ENCODE assay signal across 8 cellular contexts in the genomic region with DNA sequence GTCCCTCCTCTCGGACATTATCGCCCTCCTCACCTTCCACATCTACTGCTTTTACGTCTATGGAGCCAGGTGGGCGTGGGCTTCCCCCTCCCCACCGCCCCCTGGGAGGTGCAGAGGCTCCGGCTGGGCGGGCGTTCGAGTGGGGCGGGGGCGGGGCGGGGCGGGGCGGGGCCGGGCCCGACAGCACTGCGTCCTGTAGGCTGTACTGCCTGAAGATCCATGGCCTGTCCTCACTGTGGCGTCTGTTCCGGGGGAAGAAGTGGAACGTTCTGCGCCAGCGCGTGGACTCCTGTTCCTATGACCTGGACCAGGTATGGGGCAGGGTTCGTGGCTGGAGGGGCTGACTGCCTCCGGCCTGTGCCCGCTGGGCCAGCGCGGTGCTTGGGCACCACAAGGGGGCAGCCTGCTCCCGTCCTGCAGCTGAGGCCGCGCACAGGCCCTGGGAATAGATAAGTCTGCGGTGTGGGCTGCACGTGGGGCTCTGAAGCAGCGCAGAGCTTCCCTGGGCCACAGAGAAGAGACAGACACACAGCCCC. TPM values are rescaled to one million over a fixed set of nuclear protein-coding genes. Genes with fewer than 3 reads are reported as not detected.
DNase-seq lines count a peak whose midpoint lies in the region; ATAC-seq, FAIRE-seq and TF ChIP-seq lines count a peak whose summit lies in the region.

No MANE protein-coding gene starts in this region.

- peaks cover 7% of the 10 kb centered on the region for H3K4me1 Mint-ChIP-seq in activated naive CD4-positive, alpha-beta T cell treated with anti-CD3 and anti-CD28 coated beads, Interleukin-2, amount 10 ng/mL, durations not matched to agents 7 days and 5 days

- H3K27me3 ChIP-seq in A673 (replicated peaks; ENCODE audit: insufficient read depth, low read depth, low read length, poor library complexity) (no peaks in the 10 kb centered on the region), heart left ventricle (no peaks in the 10 kb centered on the region)

- POLR2A ChIA-PET in A673 (lab: Charles Lee; ENCODE audit: low non-redundant PET): no interaction called here

- no peak overlapping the region for H3K4me3 Mint-ChIP-seq in activated naive CD4-positive, alpha-beta T cell treated with anti-CD3 and anti-CD28 coated beads, Interleukin-2, amount 10 ng/mL, durations not matched to agents 7 days and 5 days

- WGBS in heart left ventricle, 4 donors: 15 to 51% (median 38%) methylated on average over 23 to 34 of the region's 34 CpGs

- no peaks in the 10 kb centered on the region for H3K36me3 Mint-ChIP-seq in activated naive CD4-positive, alpha-beta T cell treated with anti-CD3 and anti-CD28 coated beads, Interleukin-2, amount 10 ng/mL, durations not matched to agents 7 days and 5 days

- DNase-seq in A673 (ENCODE audit: low spot score) (peak; percentile 68), GM19239 (ENCODE audit: insufficient read length, low spot score) (peak; percentile 91), RCC 7860 (ENCODE audit: low spot score) (peak; percentile 43), heart left ventricle (peak; percentile 58 to 85 (median 66)), retinal pigment epithelial cell (ENCODE audit: low read depth) (no peak)
- DNase-seq in activated naive CD4-positive, alpha-beta T cell treated with anti-CD3 and anti-CD28 coated beads, Interleukin-2, amount 10 ng/mL, durations not matched to agents 7 days and 5 days: peak; percentile 79

- peak; percentile 63 to 82 (median 78) for ATAC-seq in heart left ventricle
- no peak for ATAC-seq in HG03457 (IDR thresholded peaks at IDR 0.05; ENCODE audit: unreplicated experiment)
- no peak for ATAC-seq in GM21737 (IDR thresholded peaks at IDR 0.05; ENCODE audit: unreplicated experiment)

- intact Hi-C loops in A673 (cut with micrococcal nuclease; ENCODE audit: unreplicated experiment) (no loop called here), heart left ventricle (cut with DNase I) (loop anchor here in 3 of 10 donors (2.0 to 5.0 kb wide), 3 partner anchors 48 to 83 kb away; no protein-coding TSS in a partner anchor)

- no peak overlapping the region for H3K27ac Mint-ChIP-seq in activated naive CD4-positive, alpha-beta T cell treated with anti-CD3 and anti-CD28 coated beads, Interleukin-2, amount 10 ng/mL, durations not matched to agents 7 days and 5 days

- H3K9me3 Mint-ChIP-seq in activated naive CD4-positive, alpha-beta T cell treated with anti-CD3 and anti-CD28 coated beads, Interleukin-2, amount 10 ng/mL, durations not matched to agents 7 days and 5 days: no peaks in the 10 kb centered on the region

- TF ChIP-seq CTCF in A673 (conservative IDR thresholded peaks at IDR 0.05; ENCODE audit: low read depth, low read length) (peak; percentile 68), heart left ventricle (IDR thresholded peaks at IDR 0.05) (peak; percentile 65 to 89 (median 74)), retinal pigment epithelial cell (conservative IDR thresholded peaks at IDR 0.05; ENCODE audit: low read depth, low read length) (peak; percentile 88)

- H3K4me1 ChIP-seq in A673 (ENCODE audit: insufficient read depth, low read length, poor library complexity, severe bottlenecking): peaks cover 2% of the 10 kb centered on the region
- peaks cover 0 to 17% (median 0%) of the 10 kb centered on the region in 12 donors for H3K4me1 ChIP-seq in heart left ventricle

- FAIRE-seq in GM19239 (lab: Jason Lieb, UNC) (peak; percentile 42), RCC 7860 (lab: Jason Lieb, UNC) (no peak)

- H3K27ac ChIP-seq in A673 (ENCODE audit: low read depth, low read length, poor library complexity, severe bottlenecking): no peak overlapping the region
- H3K27ac ChIP-seq in heart left ventricle: no peak overlapping the region

- CTCF ChIA-PET in A673 (lab: Charles Lee): interaction anchor here (0.6 kb wide), 1 partner anchor 30 kb away, joined by 4 read pairs; no protein-coding TSS in a partner anchor
- CTCF ChIA-PET in activated naive CD4-positive, alpha-beta T cell treated with anti-CD3 and anti-CD28 coated beads, Interleukin-2, amount 10 ng/mL, durations not matched to agents 7 days and 5 days (lab: Charles Lee): interaction anchor here (0.6 to 1.0 kb wide), 4 partner anchors 11 to 74 kb away, joined by 3 to 4 read pairs (median 4); a partner anchor contains a TSS

- H3K9me3 ChIP-seq in A673 (ENCODE audit: low read depth, low read length, poor library complexity, severe bottlenecking) (no peaks in the 10 kb centered on the region), heart left ventricle (no peaks in the 10 kb centered on the region)

- no TSS peak for BruUV-seq in A673 (replicated peaks; lab: Mats Ljungman, UMichigan)

- H3K36me3 ChIP-seq in A673 (ENCODE audit: insufficient read depth, low read length, poor library complexity, severe bottlenecking) (no peaks in the 10 kb centered on the region), heart left ventricle (peaks cover 0 to 30% (median 17%) of the 10 kb centered on the region in 9 donors)

- H3K27me3 Mint-ChIP-seq in activated naive CD4-positive, alpha-beta T cell treated with anti-CD3 and anti-CD28 coated beads, Interleukin-2, amount 10 ng/mL, durations not matched to agents 7 days and 5 days: no peaks in the 10 kb centered on the region

- H3K4me3 ChIP-seq in A673 (ENCODE audit: low read depth, low read length, poor library complexity, severe bottlenecking): no peak overlapping the region
- peak overlapping the region in 6 of 12 donors; percentile 10 to 45 (median 26) for H3K4me3 ChIP-seq in heart left ventricle
- H3K4me3 ChIP-seq in retinal pigment epithelial cell (ENCODE audit: low read length): no peak overlapping the region

- no peak for TF ChIP-seq POLR2A in heart left ventricle (IDR thresholded peaks at IDR 0.05)

RNA-seq across cellular contexts. Expression of a gene that starts 9.2 kb away (rescaled TPM):
- total RNA-seq in A673 (2021) (59.4 and 65.7 TPM in 2 replicates), heart left ventricle (10 to 100 TPM; 16.4 to 39.5 (median 22.0) TPM)
- polyA plus RNA-seq in heart left ventricle: 10 to 100 TPM; 21.8 to 35.8 TPM

RNA-seq across cellular contexts. Expression of a gene that starts 10.9 kb away (rescaled TPM):
- total RNA-seq in A673 (2021): 19.9 and 20.6 TPM in 2 replicates
- 10 to 100 TPM; 10.2 to 17.8 (median 12.6) TPM for total RNA-seq in heart left ventricle
- polyA plus RNA-seq in heart left ventricle: 10 to 100 TPM; 15.2 to 22.0 TPM

RNA-seq across cellular contexts. Expression of a gene that starts 12.1 kb away (rescaled TPM):
- 0.21 and 0.52 TPM in 2 replicates for total RNA-seq in A673 (2021)
- under 1 TPM in 8 of 9 donors, not detected in 1; 0.23 to 0.86 (median 0.56) TPM for total RNA-seq in heart left ventricle
- under 1 TPM; 0.46 to 0.50 TPM for polyA plus RNA-seq in heart left ventricle

RNA-seq across cellular contexts. Expression of a gene that starts 18.7 kb away (rescaled TPM):
- total RNA-seq in A673 (2021) (0.13 TPM in 1 of 2 replicates, not detected in the other), heart left ventricle (not detected)
- not detected for polyA plus RNA-seq in heart left ventricle

RNA-seq across cellular contexts. Expression of a gene that starts 51.4 kb away (rescaled TPM):
- total RNA-seq in A673 (2021) (77.7 and 91.2 TPM in 2 replicates), heart left ventricle (10 to 100 TPM; 12.0 to 35.5 (median 20.0) TPM)
- 10 to 100 TPM; 20.8 to 26.0 TPM for polyA plus RNA-seq in heart left ventricle

Comparison
In these comparisons a context has a peak if more than half of its experiments do, and no peak if none do; other contexts are left out.
1. ATAC-seq: peak in heart left ventricle (4 of 4); none in HG03457 (single experiment) and GM21737 (single experiment).
2. Peak in every context shown above with its lines, with median percentiles within 50 percentile points of each other: CTCF ChIP-seq.